1 cellular context compared by ENCODE assay signal in genomic region chr20:44411757-44412401, GRCh38.
TF ChIP-seq lines count a peak whose summit lies in the region.

No MANE protein-coding gene starts in this region.

TF ChIP-seq in H1, 55 proteins besides CTCF, POLR2A, EP300 and RAD21:
- TF ChIP-seq BRCA1 (IDR thresholded peaks at IDR 0.05; ENCODE audit: low read depth, low read length): no peak
- no peak for TF ChIP-seq CTBP2 (IDR thresholded peaks at IDR 0.05; ENCODE audit: borderline replicate concordance, insufficient read depth, insufficient read length, low read length)
- no peak for TF ChIP-seq CHD7 (IDR thresholded peaks at IDR 0.05; ENCODE audit: insufficient replicate concordance, low read length)
- no peak for TF ChIP-seq EZH2 (IDR thresholded peaks at IDR 0.05; ENCODE audit: low read depth, low read length, severe bottlenecking)
- TF ChIP-seq EGR1 (IDR thresholded peaks at IDR 0.05; ENCODE audit: borderline replicate concordance, low read depth, low read length): no peak
- no peak for TF ChIP-seq CEBPB (IDR thresholded peaks at IDR 0.05; ENCODE audit: low read depth, low read length)
- no peak for TF ChIP-seq KDM5A (IDR thresholded peaks at IDR 0.05; ENCODE audit: low read length)
- no peak for TF ChIP-seq MAX (IDR thresholded peaks at IDR 0.05)
- TF ChIP-seq RBBP5 (IDR thresholded peaks at IDR 0.05; ENCODE audit: borderline replicate concordance, low read depth, low read length): no peak
- TF ChIP-seq RFX5 (IDR thresholded peaks at IDR 0.05; ENCODE audit: borderline replicate concordance, low read depth, low read length): no peak
- no peak for TF ChIP-seq ASH2L (IDR thresholded peaks at IDR 0.05; ENCODE audit: low read length)
- no peak for TF ChIP-seq KDM4A (IDR thresholded peaks at IDR 0.05; ENCODE audit: low read depth, low read length, severe bottlenecking)
- TF ChIP-seq TAF7 (optimal IDR thresholded peaks at IDR 0.05; ENCODE audit: borderline replicate concordance, low read depth, low read length): no peak
- no peak for TF ChIP-seq SRF (IDR thresholded peaks at IDR 0.05; ENCODE audit: low read depth, low read length)
- TF ChIP-seq NRF1 (IDR thresholded peaks at IDR 0.05; ENCODE audit: low read depth, low read length): no peak
- no peak for TF ChIP-seq POU5F1 (IDR thresholded peaks at IDR 0.05; ENCODE audit: low read depth, low read length)
- TF ChIP-seq GTF2F1 (IDR thresholded peaks at IDR 0.05; ENCODE audit: borderline replicate concordance, low read depth, low read length): no peak
- TF ChIP-seq POLR2AphosphoS5 (IDR thresholded peaks at IDR 0.05; ENCODE audit: low read depth, low read length): no peak
- TF ChIP-seq TAF1 (IDR thresholded peaks at IDR 0.05; ENCODE audit: low read depth, low read length): no peak
